Comparison of ENCODE assay signal across 8 cellular contexts in the genomic region with DNA sequence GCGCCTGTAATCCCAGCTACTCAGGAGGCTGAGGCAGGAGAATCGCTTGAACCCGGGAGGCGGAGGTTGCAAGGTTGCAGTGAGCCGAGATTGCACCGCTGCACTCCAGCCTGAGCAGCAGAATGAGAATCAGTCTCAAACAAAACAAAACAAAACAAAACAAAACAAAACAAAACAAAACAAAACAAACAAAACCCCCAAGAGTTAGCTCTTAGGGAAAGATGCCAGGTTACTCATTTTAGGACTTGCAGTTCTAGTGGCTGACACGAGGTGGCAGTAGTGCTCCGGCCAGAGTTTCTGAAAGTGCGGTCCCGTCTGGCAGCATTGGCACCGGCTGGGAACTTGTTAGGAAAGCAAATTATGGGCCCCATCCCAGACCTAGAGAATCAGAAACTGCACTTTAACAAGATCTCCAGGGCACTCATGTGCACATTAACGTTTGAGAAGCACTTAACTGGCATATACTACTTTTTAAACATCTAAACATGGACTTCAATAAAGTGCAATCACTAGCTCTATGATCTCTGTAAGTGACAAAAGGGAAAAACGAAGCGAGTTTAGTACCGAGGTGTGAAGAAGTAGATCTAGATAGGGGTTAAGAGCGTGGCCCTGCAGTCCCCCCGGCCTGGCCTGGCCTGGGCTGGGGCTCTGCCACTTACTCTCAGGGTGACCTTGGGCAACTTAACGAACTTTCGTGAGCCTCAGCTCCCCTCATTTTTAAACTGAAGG. TPM values are rescaled to one million over a fixed set of nuclear protein-coding genes. Genes with fewer than 3 reads are reported as not detected.
A peak's percentile ranks its signal among the peaks of the same experiment; 100 is the strongest.
DNase-seq lines count a peak whose midpoint lies in the region; ATAC-seq, FAIRE-seq and TF ChIP-seq lines count a peak whose summit lies in the region.

No MANE protein-coding gene starts in this region.

- ATAC-seq in HG02938 (IDR thresholded peaks at IDR 0.05; ENCODE audit: unreplicated experiment) = no peak

- no peak for TF ChIP-seq POLR2A in GM12891 (IDR thresholded peaks at IDR 0.05; ENCODE audit: low read depth, low read length)

- DNase-seq in A172 (ENCODE audit: low spot score) = peak; percentile 24
- no peak for DNase-seq in GM12891 (ENCODE audit: insufficient read length, low spot score)
- peak; percentile 26 for DNase-seq in NCI-H226
- DNase-seq in activated CD4-positive, alpha-beta T cell treated with anti-CD3 and anti-CD28 coated beads, Interleukin-2, amount 50 U/mL, for 4 hours = peak; percentile 73 to 82
- DNase-seq in dermis microvascular lymphatic vessel endothelial cell (ENCODE audit: low read depth in 2 of 2) = peak; percentile 54 to 65
- DNase-seq in medulla oblongata (ENCODE audit: extremely low spot score) = peak; percentile 86
- DNase-seq in stimulated activated CD8-positive, alpha-beta memory T cell treated with anti-CD3 and anti-CD28 coated beads, Interleukin-12 subunit alpha, Interleukin-12 subunit beta, amount 100 ng/mL, for 4 hours (ENCODE audit: low read depth) = peak; percentile 55

- peak; percentile 89 for FAIRE-seq in GM12891 (lab: Jason Lieb, UNC)

TF ChIP-seq in GM12891, 5 proteins besides CTCF, POLR2A, EP300 and RAD21:
- TF ChIP-seq PAX5 (IDR thresholded peaks at IDR 0.05; ENCODE audit: insufficient read depth, low read length, severe bottlenecking) (no peak), POLR2AphosphoS5 (IDR thresholded peaks at IDR 0.05; ENCODE audit: low read depth, low read length) (no peak), SPI1 (IDR thresholded peaks at IDR 0.05; ENCODE audit: low read depth, low read length) (no peak), POU2F2 (IDR thresholded peaks at IDR 0.05; ENCODE audit: low read depth, low read length) (0 out of 2 replicates have a peak, but pooled peaks have one; percentile 41)

RNA-seq across cellular contexts. Expression of a gene that starts 41.9 kb away (rescaled TPM):
- total RNA-seq in A172 (2014; rRNA removed; shearing (Covaris generic)) = not detected in 2 replicates
- 27.3 TPM for polyA plus RNA-seq in GM12891 (2012; ENCODE audit: low read depth, missing spikeins)
- total RNA-seq in dermis microvascular lymphatic vessel endothelial cell = 12.4 and 14.8 TPM in 2 replicates

Comparison
In these comparisons a context has a peak if more than half of its experiments do, and no peak if none do; other contexts are left out.
1. RNA of a gene that starts 41.9 kb away (total RNA-seq): 12.4 to 14.8 TPM in dermis microvascular lymphatic vessel endothelial cell; not detected in A172; every median in the first group is over 10 times any median in the second.